ENCODE assay signal across 8 cellular contexts in the genomic region with DNA sequence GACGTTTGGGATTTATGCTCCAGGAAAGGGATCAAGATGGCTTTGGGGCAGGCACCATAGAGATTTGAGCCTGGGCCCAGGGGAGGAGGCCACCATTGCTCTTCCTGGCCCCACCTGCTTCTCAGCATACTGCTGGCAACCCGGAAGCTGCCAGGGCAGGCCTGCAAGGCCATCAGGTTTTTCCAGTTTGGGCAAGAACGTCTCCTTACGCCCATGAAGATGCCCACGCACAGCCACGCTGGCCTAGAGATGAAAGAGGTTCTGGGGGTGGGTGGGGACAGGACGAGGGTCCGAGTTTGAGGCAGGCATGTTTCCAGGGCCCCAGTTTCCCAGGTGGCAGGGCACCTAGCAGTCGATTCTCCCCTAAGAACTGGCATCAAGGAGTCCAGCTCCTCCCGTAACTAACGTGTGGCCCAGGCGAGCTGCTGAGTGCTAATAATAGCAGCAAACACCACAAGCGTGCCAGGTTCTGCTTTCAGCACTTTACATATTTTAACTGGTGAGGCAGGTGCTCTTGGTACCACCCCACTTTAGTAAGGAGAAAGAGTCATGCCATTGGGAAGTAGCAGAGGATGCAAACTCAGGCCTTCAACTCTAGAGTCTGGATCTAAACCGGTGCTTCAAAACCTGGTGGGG. TPM values are rescaled to one million over a fixed set of nuclear protein-coding genes. Genes with fewer than 3 reads are reported as not detected.
A peak's percentile ranks its signal among the peaks of the same experiment; 100 is the strongest.
DNase-seq lines count a peak whose midpoint lies in the region; ATAC-seq and TF ChIP-seq lines count a peak whose summit lies in the region.

No MANE protein-coding gene starts in this region.

- H3K27ac Mint-ChIP-seq in endodermal cell = no peak overlapping the region
- peak overlapping the region; percentile 95 for H3K27ac Mint-ChIP-seq in stimulated activated naive B cell treated with anti-CD40 and anti-IgM and Interleukin-4, amounts not matched to agents 10 μg/mL and 1 μg/mL and 100 μg/mL, for 72 hours

- TF ChIP-seq CTCF in endodermal cell (conservative IDR thresholded peaks at IDR 0.05) = no peak

- peaks cover 12% of the 10 kb centered on the region for H3K4me1 Mint-ChIP-seq in endodermal cell
- H3K4me1 Mint-ChIP-seq in stimulated activated naive B cell treated with anti-CD40 and anti-IgM and Interleukin-4, amounts not matched to agents 10 μg/mL and 1 μg/mL and 100 μg/mL, for 72 hours = peaks cover 44 to 80% of the 10 kb centered on the region in 2 donors
- peaks cover 16% of the 10 kb centered on the region for H3K4me1 Mint-ChIP-seq in activated T-cell treated with anti-CD3 and anti-CD28 coated beads, Interleukin-2, amount 50 U/mL, for 4 hours (ENCODE audit: low read depth)

- H3K9me3 ChIP-seq in endodermal cell (ENCODE audit: control insufficient read depth, low read length) = no peaks in the 10 kb centered on the region

- no peak overlapping the region for H3K9ac ChIP-seq in endodermal cell (ENCODE audit: extremely low read depth, low read length, poor library complexity, severe bottlenecking)

- DNase-seq in NCI-H2081 (lab: John Stamatoyannopoulos, UW) (peak; percentile 44 to 76), NCI-H2081 treated with DMSO at 0.1 percent for 48 hours (lab: John Stamatoyannopoulos, UW) (no peak), NCI-H1105 (lab: John Stamatoyannopoulos, UW) (peak; percentile 27), endodermal cell (peak; percentile 42), EL (no peak)
- DNase-seq in stimulated activated naive B cell treated with anti-CD40 and anti-IgM and Interleukin-4, amounts not matched to agents 10 μg/mL and 1 μg/mL and 100 μg/mL, for 72 hours = peak; percentile 49
- DNase-seq in activated T-cell treated with anti-CD3 and anti-CD28 coated beads, Interleukin-2, amount 50 U/mL, for 4 hours = no peak

- no peaks in the 10 kb centered on the region for H3K27me3 ChIP-seq in endodermal cell (ENCODE audit: control insufficient read depth, insufficient read depth, low read length, poor library complexity, severe bottlenecking)

- no peak overlapping the region for H3K27ac ChIP-seq in endodermal cell (ENCODE audit: low read depth, low read length)

- H3K4me3 Mint-ChIP-seq in endodermal cell = no peak overlapping the region
- H3K4me3 Mint-ChIP-seq in stimulated activated naive B cell treated with anti-CD40 and anti-IgM and Interleukin-4, amounts not matched to agents 10 μg/mL and 1 μg/mL and 100 μg/mL, for 72 hours = peak overlapping the region; percentile 47 to 73
- no peak overlapping the region for H3K4me3 Mint-ChIP-seq in activated T-cell treated with anti-CD3 and anti-CD28 coated beads, Interleukin-2, amount 50 U/mL, for 4 hours

- H3K36me3 ChIP-seq in endodermal cell (ENCODE audit: control insufficient read depth, insufficient read depth, low read length) = peaks cover 14% of the 10 kb centered on the region

- no peaks in the 10 kb centered on the region for H3K4me1 ChIP-seq in endodermal cell (ENCODE audit: control insufficient read depth, insufficient read depth, low read length)

- H3K4me3 ChIP-seq in endodermal cell (ENCODE audit: low read length) = no peak overlapping the region

- WGBS in endodermal cell (ENCODE audit: insufficient coverage in 1 of 2, insufficient read length in 1 of 2), 2 experiments = 95 to 96% methylated on average over 9 to 14 of the region's 14 CpGs

- no peaks in the 10 kb centered on the region for H3K9me3 Mint-ChIP-seq in endodermal cell
- peaks cover 0 to 2% of the 10 kb centered on the region in 2 donors for H3K9me3 Mint-ChIP-seq in stimulated activated naive B cell treated with anti-CD40 and anti-IgM and Interleukin-4, amounts not matched to agents 10 μg/mL and 1 μg/mL and 100 μg/mL, for 72 hours
- no peaks in the 10 kb centered on the region for H3K9me3 Mint-ChIP-seq in activated T-cell treated with anti-CD3 and anti-CD28 coated beads, Interleukin-2, amount 50 U/mL, for 4 hours

- H3K36me3 Mint-ChIP-seq in endodermal cell (ENCODE audit: low read depth) = peaks cover 18% of the 10 kb centered on the region
- H3K36me3 Mint-ChIP-seq in stimulated activated naive B cell treated with anti-CD40 and anti-IgM and Interleukin-4, amounts not matched to agents 10 μg/mL and 1 μg/mL and 100 μg/mL, for 72 hours = peaks cover 10 to 32% of the 10 kb centered on the region in 2 donors
- H3K36me3 Mint-ChIP-seq in activated T-cell treated with anti-CD3 and anti-CD28 coated beads, Interleukin-2, amount 50 U/mL, for 4 hours (ENCODE audit: insufficient read depth) = peaks cover 3% of the 10 kb centered on the region

- H3K27me3 Mint-ChIP-seq in endodermal cell (ENCODE audit: insufficient read depth) = no peaks in the 10 kb centered on the region
- no peaks in the 10 kb centered on the region for H3K27me3 Mint-ChIP-seq in stimulated activated naive B cell treated with anti-CD40 and anti-IgM and Interleukin-4, amounts not matched to agents 10 μg/mL and 1 μg/mL and 100 μg/mL, for 72 hours
- H3K27me3 Mint-ChIP-seq in activated T-cell treated with anti-CD3 and anti-CD28 coated beads, Interleukin-2, amount 50 U/mL, for 4 hours (ENCODE audit: low read depth) = no peaks in the 10 kb centered on the region

- ATAC-seq in stimulated activated naive B cell treated with anti-CD40 and anti-IgM and Interleukin-4, amounts not matched to agents 10 μg/mL and 1 μg/mL and 100 μg/mL, for 72 hours (replicated peaks) = peak; percentile 89 to 96
- ATAC-seq in activated T-cell treated with anti-CD3 and anti-CD28 coated beads, Interleukin-2, amount 50 U/mL, for 4 hours = no peak
- no peak for ATAC-seq in GM18517 (IDR thresholded peaks at IDR 0.05; ENCODE audit: unreplicated experiment)

RNA-seq across cellular contexts. Expression of gene ZNF710, which starts 45.8 kb away (rescaled TPM):
- total RNA-seq in endodermal cell = 10 to 100 TPM; 31.8 to 39.1 TPM
- polyA plus RNA-seq in endodermal cell (2013, experiment 1 of 2) = 37.1 TPM
- polyA plus RNA-seq in endodermal cell (2013, experiment 2 of 2) = 33.8 TPM
- total RNA-seq in activated T-cell treated with anti-CD3 and anti-CD28 coated beads, Interleukin-2, amount 50 U/mL, for 4 hours = 10 to 100 TPM; 21.7 to 28.2 (median 25.0) TPM

RNA-seq across cellular contexts. Expression of gene IDH2, which starts 55.3 kb away (rescaled TPM):
- 10 to 100 TPM; 27.0 to 50.8 TPM for total RNA-seq in endodermal cell
- 120 TPM for polyA plus RNA-seq in endodermal cell (2013, experiment 1 of 2)
- polyA plus RNA-seq in endodermal cell (2013, experiment 2 of 2) = 116 TPM
- total RNA-seq in activated T-cell treated with anti-CD3 and anti-CD28 coated beads, Interleukin-2, amount 50 U/mL, for 4 hours = 10 to 100 TPM; 32.8 to 45.1 (median 43.3) TPM

Comparison
In these comparisons a context has a peak if more than half of its experiments do, and no peak if none do; other contexts are left out.
1. DNase-seq: peak in NCI-H2081 (2 of 2), NCI-H1105 (single experiment), endodermal cell (single experiment) and stimulated activated naive B cell treated with anti-CD40 and anti-IgM and Interleukin-4, amounts not matched to agents 10 μg/mL and 1 μg/mL and 100 μg/mL, for 72 hours (single experiment); none in NCI-H2081 treated with DMSO at 0.1 percent for 48 hours (single experiment), EL (single experiment) and activated T-cell treated with anti-CD3 and anti-CD28 coated beads, Interleukin-2, amount 50 U/mL, for 4 hours (single experiment).
2. H3K4me3 Mint-ChIP-seq: peak in stimulated activated naive B cell treated with anti-CD40 and anti-IgM and Interleukin-4, amounts not matched to agents 10 μg/mL and 1 μg/mL and 100 μg/mL, for 72 hours (2 of 2); none in endodermal cell (single experiment) and activated T-cell treated with anti-CD3 and anti-CD28 coated beads, Interleukin-2, amount 50 U/mL, for 4 hours (single experiment).
3. ATAC-seq: peak in stimulated activated naive B cell treated with anti-CD40 and anti-IgM and Interleukin-4, amounts not matched to agents 10 μg/mL and 1 μg/mL and 100 μg/mL, for 72 hours (2 of 2); none in activated T-cell treated with anti-CD3 and anti-CD28 coated beads, Interleukin-2, amount 50 U/mL, for 4 hours (0 of 2) and GM18517 (single experiment).